Comparison of ENCODE assay signal across 8 cellular contexts in the genomic region with DNA sequence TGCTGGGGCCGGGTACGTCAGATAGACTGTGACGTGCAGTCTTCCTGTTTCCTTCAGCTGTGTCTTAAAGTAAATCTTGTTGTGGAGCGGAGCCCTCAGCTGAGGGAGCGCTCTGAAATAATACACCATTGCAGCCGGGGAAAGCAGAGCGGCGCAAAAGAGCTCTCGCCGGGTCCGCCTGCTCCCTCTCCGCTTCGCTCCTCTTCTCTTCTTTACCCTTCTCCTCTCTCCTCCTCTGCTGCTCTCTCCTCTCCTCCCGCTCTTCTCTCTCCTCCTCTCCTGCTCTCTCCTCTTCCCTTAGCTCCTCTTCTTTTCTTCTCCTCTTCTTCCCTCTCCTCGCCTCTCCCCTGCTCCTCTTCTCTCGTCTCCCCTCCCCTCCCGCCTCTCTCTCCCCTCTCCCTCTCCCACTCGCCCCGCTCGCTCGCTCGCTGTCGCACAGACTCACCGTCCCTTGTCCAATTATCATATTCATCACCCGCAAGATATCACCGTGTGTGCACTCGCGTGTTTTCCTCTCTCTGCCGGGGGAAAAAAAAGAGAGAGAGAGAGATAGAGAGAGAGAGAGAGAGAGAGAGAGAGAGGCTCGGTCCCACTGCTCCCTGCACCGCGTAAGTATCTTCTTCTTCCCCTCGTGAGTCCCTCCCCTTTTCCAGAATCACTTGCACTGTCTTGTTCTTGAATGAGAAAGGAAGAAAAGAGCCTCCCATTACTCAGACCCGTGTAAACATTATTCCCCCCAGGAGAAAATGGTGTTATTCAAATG. TPM values are rescaled to one million over a fixed set of nuclear protein-coding genes. Genes with fewer than 3 reads are reported as not detected.
DNase-seq lines count a peak whose midpoint lies in the region; ATAC-seq, FAIRE-seq and TF ChIP-seq lines count a peak whose summit lies in the region.

A gene with protein sequence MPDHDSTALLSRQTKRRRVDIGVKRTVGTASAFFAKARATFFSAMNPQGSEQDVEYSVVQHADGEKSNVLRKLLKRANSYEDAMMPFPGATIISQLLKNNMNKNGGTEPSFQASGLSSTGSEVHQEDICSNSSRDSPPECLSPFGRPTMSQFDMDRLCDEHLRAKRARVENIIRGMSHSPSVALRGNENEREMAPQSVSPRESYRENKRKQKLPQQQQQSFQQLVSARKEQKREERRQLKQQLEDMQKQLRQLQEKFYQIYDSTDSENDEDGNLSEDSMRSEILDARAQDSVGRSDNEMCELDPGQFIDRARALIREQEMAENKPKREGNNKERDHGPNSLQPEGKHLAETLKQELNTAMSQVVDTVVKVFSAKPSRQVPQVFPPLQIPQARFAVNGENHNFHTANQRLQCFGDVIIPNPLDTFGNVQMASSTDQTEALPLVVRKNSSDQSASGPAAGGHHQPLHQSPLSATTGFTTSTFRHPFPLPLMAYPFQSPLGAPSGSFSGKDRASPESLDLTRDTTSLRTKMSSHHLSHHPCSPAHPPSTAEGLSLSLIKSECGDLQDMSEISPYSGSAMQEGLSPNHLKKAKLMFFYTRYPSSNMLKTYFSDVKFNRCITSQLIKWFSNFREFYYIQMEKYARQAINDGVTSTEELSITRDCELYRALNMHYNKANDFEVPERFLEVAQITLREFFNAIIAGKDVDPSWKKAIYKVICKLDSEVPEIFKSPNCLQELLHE (plus strand): TSS at position 98 of the 763 bp plus-strand sequence. CDS start 8,563 bp downstream, outside the sequence.

- FAIRE-seq in astrocyte (lab: Jason Lieb, UNC): no peak

- peak within 1 kb of the TSS; percentile 95 for H3K4me2 ChIP-seq in astrocyte (ENCODE audit: low read length)

- H3K4me3 Mint-ChIP-seq in astrocyte (ENCODE audit: unreplicated experiment): peak within 1 kb of the TSS; percentile 94
- H3K4me3 Mint-ChIP-seq in osteocyte (ENCODE audit: unreplicated experiment): peak within 1 kb of the TSS; percentile 82

- H3K27ac Mint-ChIP-seq in astrocyte (ENCODE audit: unreplicated experiment): peak within 1 kb of the TSS; percentile 89
- H3K27ac Mint-ChIP-seq in osteocyte (ENCODE audit: unreplicated experiment): peak within 1 kb of the TSS; percentile 82

- peaks cover 5% of the 10 kb centered on the region for H3K4me1 Mint-ChIP-seq in astrocyte (ENCODE audit: low read depth, unreplicated experiment)
- H3K4me1 Mint-ChIP-seq in osteocyte (ENCODE audit: unreplicated experiment): peaks cover 39% of the 10 kb centered on the region

- no peaks in the 10 kb centered on the region for H4K20me1 ChIP-seq in astrocyte (ENCODE audit: insufficient read depth, low read length)

- H3K4me3 ChIP-seq in Jurkat, Clone E6-1 (ENCODE audit: low read length): peak within 1 kb of the TSS; percentile 68
- peak within 1 kb of the TSS; percentile 72 for H3K4me3 ChIP-seq in astrocyte (ENCODE audit: insufficient read depth, low read depth, low read length)
- peak within 1 kb of the TSS; percentile 49 to 70 (median 66) for H3K4me3 ChIP-seq in heart right ventricle

- H2AFZ ChIP-seq in astrocyte (ENCODE audit: low read depth, low read length): peak within 1 kb of the TSS; percentile 68

- DNase-seq in DMS153 treated with DMSO at 0.1 percent for 48 hours (lab: John Stamatoyannopoulos, UW; ENCODE audit: unreplicated experiment): peak; percentile 88
- peak; percentile 90 for DNase-seq in Jurkat, Clone E6-1 (ENCODE audit: low read depth, low spot score)
- DNase-seq in astrocyte (ENCODE audit: low read depth): peak; percentile 93
- peak; percentile 75 to 84 for DNase-seq in heart right ventricle
- DNase-seq in osteocyte (ENCODE audit: extremely low spot score, unreplicated experiment): no peak
- no peak for DNase-seq in effector CD8-positive, alpha-beta T cell (lab: John Stamatoyannopoulos, UW)

- peak within 1 kb of the TSS; percentile 24 for H3K27ac ChIP-seq in astrocyte (ENCODE audit: low read depth, low read length)
- H3K27ac ChIP-seq in heart right ventricle: peak within 1 kb of the TSS; percentile 42 to 93 (median 85)

- no peaks in the 10 kb centered on the region for H3K36me3 ChIP-seq in astrocyte (ENCODE audit: insufficient read depth, low read length)
- no peaks in the 10 kb centered on the region for H3K36me3 ChIP-seq in heart right ventricle

- H3K27me3 Mint-ChIP-seq in astrocyte (ENCODE audit: low read depth, unreplicated experiment): peaks cover 59% of the 10 kb centered on the region
- H3K27me3 Mint-ChIP-seq in osteocyte (ENCODE audit: unreplicated experiment): peaks cover 88% of the 10 kb centered on the region

- H3K9me3 Mint-ChIP-seq in astrocyte (ENCODE audit: unreplicated experiment) (no peaks in the 10 kb centered on the region), osteocyte (ENCODE audit: unreplicated experiment) (no peaks in the 10 kb centered on the region)

- ATAC-seq in GM21619 (IDR thresholded peaks at IDR 0.05; ENCODE audit: unreplicated experiment) (peak; percentile 84), heart right ventricle (peak; percentile 73 to 88 (median 86))

- no peak for TF ChIP-seq CTCF in astrocyte (IDR thresholded peaks at IDR 0.05; ENCODE audit: insufficient read depth, low read depth, low read length)
- no peak for TF ChIP-seq CTCF in heart right ventricle (IDR thresholded peaks at IDR 0.05)
- TF ChIP-seq CTCF in osteocyte (IDR thresholded peaks at IDR 0.05): peak; percentile 13

- H3K36me3 Mint-ChIP-seq in astrocyte (ENCODE audit: low read depth, unreplicated experiment): no peaks in the 10 kb centered on the region
- H3K36me3 Mint-ChIP-seq in osteocyte (ENCODE audit: unreplicated experiment): no peaks in the 10 kb centered on the region

- no peaks in the 10 kb centered on the region for H3K9me3 ChIP-seq in astrocyte (ENCODE audit: insufficient read depth, low read depth, low read length)
- no peaks in the 10 kb centered on the region for H3K9me3 ChIP-seq in heart right ventricle

- H3K9ac ChIP-seq in astrocyte (ENCODE audit: low read length): peak within 1 kb of the TSS; percentile 80

- no peaks in the 10 kb centered on the region for H3K79me2 ChIP-seq in astrocyte (ENCODE audit: insufficient read depth, low read length)

- H3K4me1 ChIP-seq in astrocyte (ENCODE audit: insufficient read depth, low read length) (peaks cover 10% of the 10 kb centered on the region), heart right ventricle (peaks cover 0 to 47% (median 19%) of the 10 kb centered on the region in 9 donors)

- intact Hi-C loops in heart right ventricle (cut with DNase I): loop anchor here (5.0 to 10.0 kb wide), 9 partner anchors 44 to 613 kb away; no protein-coding TSS in a partner anchor

- 1% methylated on average over 34 of the region's 34 CpGs for WGBS in heart right ventricle, 2 donors

- H3K27me3 ChIP-seq in astrocyte (ENCODE audit: insufficient read depth, low read length) (peaks cover 53% of the 10 kb centered on the region), heart right ventricle (peaks cover 5 to 94% (median 44%) of the 10 kb centered on the region in 7 donors)

TF ChIP-seq in PFSK-1, 5 proteins besides CTCF, POLR2A, EP300 and RAD21:
- TF ChIP-seq TAF1 (IDR thresholded peaks at IDR 0.05; ENCODE audit: borderline replicate concordance, insufficient read depth, low read length) (peak; percentile 70; the same call in 1 of the 2 replicates), SIN3A (IDR thresholded peaks at IDR 0.05; ENCODE audit: borderline replicate concordance, insufficient read depth, low read length) (peak; percentile 83; the same call in 1 of the 2 replicates), FOXP2 (optimal IDR thresholded peaks at IDR 0.05; ENCODE audit: borderline replicate concordance, extremely low read depth, extremely low read length, insufficient read depth) (peak; percentile 79), POLR2AphosphoS5 (IDR thresholded peaks at IDR 0.05; ENCODE audit: low read depth, low read length) (peak; percentile 71)
- TF ChIP-seq, protein P1, sequence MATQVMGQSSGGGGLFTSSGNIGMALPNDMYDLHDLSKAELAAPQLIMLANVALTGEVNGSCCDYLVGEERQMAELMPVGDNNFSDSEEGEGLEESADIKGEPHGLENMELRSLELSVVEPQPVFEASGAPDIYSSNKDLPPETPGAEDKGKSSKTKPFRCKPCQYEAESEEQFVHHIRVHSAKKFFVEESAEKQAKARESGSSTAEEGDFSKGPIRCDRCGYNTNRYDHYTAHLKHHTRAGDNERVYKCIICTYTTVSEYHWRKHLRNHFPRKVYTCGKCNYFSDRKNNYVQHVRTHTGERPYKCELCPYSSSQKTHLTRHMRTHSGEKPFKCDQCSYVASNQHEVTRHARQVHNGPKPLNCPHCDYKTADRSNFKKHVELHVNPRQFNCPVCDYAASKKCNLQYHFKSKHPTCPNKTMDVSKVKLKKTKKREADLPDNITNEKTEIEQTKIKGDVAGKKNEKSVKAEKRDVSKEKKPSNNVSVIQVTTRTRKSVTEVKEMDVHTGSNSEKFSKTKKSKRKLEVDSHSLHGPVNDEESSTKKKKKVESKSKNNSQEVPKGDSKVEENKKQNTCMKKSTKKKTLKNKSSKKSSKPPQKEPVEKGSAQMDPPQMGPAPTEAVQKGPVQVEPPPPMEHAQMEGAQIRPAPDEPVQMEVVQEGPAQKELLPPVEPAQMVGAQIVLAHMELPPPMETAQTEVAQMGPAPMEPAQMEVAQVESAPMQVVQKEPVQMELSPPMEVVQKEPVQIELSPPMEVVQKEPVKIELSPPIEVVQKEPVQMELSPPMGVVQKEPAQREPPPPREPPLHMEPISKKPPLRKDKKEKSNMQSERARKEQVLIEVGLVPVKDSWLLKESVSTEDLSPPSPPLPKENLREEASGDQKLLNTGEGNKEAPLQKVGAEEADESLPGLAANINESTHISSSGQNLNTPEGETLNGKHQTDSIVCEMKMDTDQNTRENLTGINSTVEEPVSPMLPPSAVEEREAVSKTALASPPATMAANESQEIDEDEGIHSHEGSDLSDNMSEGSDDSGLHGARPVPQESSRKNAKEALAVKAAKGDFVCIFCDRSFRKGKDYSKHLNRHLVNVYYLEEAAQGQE (IDR thresholded peaks at IDR 0.05; ENCODE audit: insufficient read depth in 1 of 2, low read depth in 2 of 2, low read length in 2 of 2): no peak

RNA-seq across cellular contexts. Expression of the gene that starts here (rescaled TPM):
- polyA plus RNA-seq in Jurkat, Clone E6-1 (2012; ENCODE audit: insufficient read depth, insufficient read length): 3.9 TPM
- polyA plus RNA-seq in PFSK-1 (2012; ENCODE audit: insufficient read length, low read depth): 2.2 TPM
- total RNA-seq in astrocyte: 1.9 and 4.8 TPM in 2 replicates
- total RNA-seq in heart right ventricle: 100 to 1,000 TPM in 8 of 10 donors, 10 to 100 TPM in 2; 52.6 to 132 (median 116) TPM
- polyA plus RNA-seq in heart right ventricle: 10 to 100 TPM in 1 of 2 donors, 1 to 10 TPM in 1; 2.5 to 10.2 TPM
- total RNA-seq in osteocyte: 0.32 and 0.81 TPM in 2 replicates

Comparison
In these comparisons a context has a peak if more than half of its experiments do, and no peak if none do; other contexts are left out.
1. DNase-seq: peak in DMS153 treated with DMSO at 0.1 percent for 48 hours (single experiment), Jurkat, Clone E6-1 (single experiment), astrocyte (single experiment) and heart right ventricle (2 of 2); none in osteocyte (single experiment) and effector CD8-positive, alpha-beta T cell (single experiment).
2. Peak in every context shown above with its lines, with median percentiles within 50 percentile points of each other: H3K4me3 ChIP-seq.